Comparison of ENCODE assay signal across 28 cellular contexts in genomic region chr6:137683886-137684285, GRCh38.
"Had no signal": no experiment of that assay in that cellular context is flagged by ENCODE, and none has a peak within 500 bp of the region (broad histone marks: within the 10 kb centered on the region; RNA-seq: fewer than 3 reads in every experiment).

No MANE protein-coding gene starts in this region.

- H3K27ac Mint-ChIP-seq: natural killer cell treated with Interleukin-12 subunit alpha and Interleukin-12 subunit beta and Interleukin-15 and Interleukin-18, amount 100 ng/mL, for 72 hours; neural progenitor cell; progenitor cell of endocrine pancreas; stimulated activated effector memory CD8-positive, alpha-beta T cell treated with anti-CD3 and anti-CD28 coated beads, Interleukin-12 subunit alpha, Interleukin-12 subunit beta, amount 100 ng/mL, for 72 hours; stimulated activated naive B cell treated with anti-CD40 and anti-IgM and Interleukin-4, amounts not matched to agents 10 μg/mL and 1 μg/mL and 100 μg/mL, for 72 hours; stimulated activated naive CD8-positive, alpha-beta T cell treated with anti-CD3 and anti-CD28 coated beads, Interleukin-15, Interleukin-2, amounts not matched to agents 100 ng/mL and 50 ng/mL, for 24 hours had no signal

- H3K4me3 ChIP-seq: neural progenitor cell, ovary, psoas muscle, right lobe of liver, skin epidermis, stomach, thoracic aorta, thyroid gland, tibial nerve, upper lobe of left lung, vagina had no signal

- H3K4me3 Mint-ChIP-seq: natural killer cell treated with Interleukin-12 subunit alpha and Interleukin-12 subunit beta and Interleukin-15 and Interleukin-18, amount 100 ng/mL, for 72 hours; neural progenitor cell; stimulated activated effector memory CD8-positive, alpha-beta T cell treated with anti-CD3 and anti-CD28 coated beads, Interleukin-12 subunit alpha, Interleukin-12 subunit beta, amount 100 ng/mL, for 72 hours; stimulated activated naive B cell treated with anti-CD40 and anti-IgM and Interleukin-4, amounts not matched to agents 10 μg/mL and 1 μg/mL and 100 μg/mL, for 72 hours; stimulated activated naive CD8-positive, alpha-beta T cell treated with anti-CD3 and anti-CD28 coated beads, Interleukin-15, Interleukin-2, amounts not matched to agents 100 ng/mL and 50 ng/mL, for 24 hours had no signal

- H3K4me1 ChIP-seq: parathyroid adenoma, psoas muscle, stomach, thyroid gland, tibial nerve, vagina had no signal

- ATAC-seq: naive thymus-derived CD4-positive, alpha-beta T cell; natural killer cell treated with Interleukin-12 subunit alpha and Interleukin-12 subunit beta and Interleukin-15 and Interleukin-18, amount 100 ng/mL, for 72 hours; psoas muscle; right cardiac atrium; right lobe of liver; stimulated activated effector memory CD8-positive, alpha-beta T cell treated with anti-CD3 and anti-CD28 coated beads, Interleukin-12 subunit alpha, Interleukin-12 subunit beta, amount 100 ng/mL, for 72 hours; stimulated activated naive B cell treated with anti-CD40 and anti-IgM and Interleukin-4, amounts not matched to agents 10 μg/mL and 1 μg/mL and 100 μg/mL, for 72 hours had no signal

- H3K9ac ChIP-seq: neural progenitor cell, parathyroid adenoma had no signal

- FAIRE-seq: urothelium cell line had no signal

- H3K36me3 ChIP-seq: neural progenitor cell, ovary, right lobe of liver, stomach, thoracic aorta, thyroid gland, tibial nerve, upper lobe of left lung, vagina had no signal

- H3K27ac ChIP-seq: neural progenitor cell, ovary, parathyroid adenoma, psoas muscle, right lobe of liver, stomach, thoracic aorta, thyroid gland, upper lobe of left lung, vagina had no signal

- DNase-seq: naive thymus-derived CD4-positive, alpha-beta T cell; occipital lobe; ovary; posterior cingulate gyrus; psoas muscle; right cardiac atrium; right lobe of liver; stimulated activated CD4-positive, alpha-beta T cell treated with anti-CD3 and anti-CD28 coated beads, Interleukin-15, amount 100 ng/mL, for 24 hours; stimulated activated CD4-positive, alpha-beta T cell treated with anti-CD3 and anti-CD28 coated beads, Interleukin-2, amount 100 ng/mL, for 24 hours; stimulated activated CD4-positive, alpha-beta T cell treated with anti-CD3 and anti-CD28 coated beads, Interleukin-2, amount 100 ng/mL, for 48 hours; stimulated activated CD4-positive, alpha-beta T cell treated with anti-CD3 and anti-CD28 coated beads, Interleukin-4, amount 100 ng/mL, for 24 hours; stimulated activated naive B cell treated with anti-CD40 and anti-IgM and Interleukin-4, amounts not matched to agents 10 μg/mL and 1 μg/mL and 100 μg/mL, for 72 hours; stimulated activated naive CD4-positive, alpha-beta T cell treated with Interleukin-2 at 50 U/mL for 16 hours; stomach; thyroid gland; trophoblast cell; upper lobe of left lung had no signal

- H3K79me2 ChIP-seq: parathyroid adenoma had no signal

- H3K36me3 Mint-ChIP-seq: neural progenitor cell; stimulated activated naive B cell treated with anti-CD40 and anti-IgM and Interleukin-4, amounts not matched to agents 10 μg/mL and 1 μg/mL and 100 μg/mL, for 72 hours had no signal

- H3K9me3 ChIP-seq: ovary, psoas muscle, right lobe of liver, stomach, thoracic aorta, thyroid gland, tibial nerve, upper lobe of left lung, vagina had no signal

- H2AFZ ChIP-seq: neural progenitor cell, parathyroid adenoma had no signal

- H3K4me2 ChIP-seq: neural progenitor cell had no signal

- H3K4me1 Mint-ChIP-seq: neural progenitor cell had no signal

- H3K9me3 Mint-ChIP-seq: natural killer cell treated with Interleukin-12 subunit alpha and Interleukin-12 subunit beta and Interleukin-15 and Interleukin-18, amount 100 ng/mL, for 72 hours; stimulated activated effector memory CD8-positive, alpha-beta T cell treated with anti-CD3 and anti-CD28 coated beads, Interleukin-12 subunit alpha, Interleukin-12 subunit beta, amount 100 ng/mL, for 72 hours; stimulated activated naive CD8-positive, alpha-beta T cell treated with anti-CD3 and anti-CD28 coated beads, Interleukin-15, Interleukin-2, amounts not matched to agents 100 ng/mL and 50 ng/mL, for 24 hours had no signal

- H3K27me3 Mint-ChIP-seq: progenitor cell of endocrine pancreas had no signal

- H3K27me3 ChIP-seq: neural progenitor cell, ovary, right lobe of liver, stomach, thyroid gland, tibial nerve, upper lobe of left lung, vagina had no signal
